In the genomic region with DNA sequence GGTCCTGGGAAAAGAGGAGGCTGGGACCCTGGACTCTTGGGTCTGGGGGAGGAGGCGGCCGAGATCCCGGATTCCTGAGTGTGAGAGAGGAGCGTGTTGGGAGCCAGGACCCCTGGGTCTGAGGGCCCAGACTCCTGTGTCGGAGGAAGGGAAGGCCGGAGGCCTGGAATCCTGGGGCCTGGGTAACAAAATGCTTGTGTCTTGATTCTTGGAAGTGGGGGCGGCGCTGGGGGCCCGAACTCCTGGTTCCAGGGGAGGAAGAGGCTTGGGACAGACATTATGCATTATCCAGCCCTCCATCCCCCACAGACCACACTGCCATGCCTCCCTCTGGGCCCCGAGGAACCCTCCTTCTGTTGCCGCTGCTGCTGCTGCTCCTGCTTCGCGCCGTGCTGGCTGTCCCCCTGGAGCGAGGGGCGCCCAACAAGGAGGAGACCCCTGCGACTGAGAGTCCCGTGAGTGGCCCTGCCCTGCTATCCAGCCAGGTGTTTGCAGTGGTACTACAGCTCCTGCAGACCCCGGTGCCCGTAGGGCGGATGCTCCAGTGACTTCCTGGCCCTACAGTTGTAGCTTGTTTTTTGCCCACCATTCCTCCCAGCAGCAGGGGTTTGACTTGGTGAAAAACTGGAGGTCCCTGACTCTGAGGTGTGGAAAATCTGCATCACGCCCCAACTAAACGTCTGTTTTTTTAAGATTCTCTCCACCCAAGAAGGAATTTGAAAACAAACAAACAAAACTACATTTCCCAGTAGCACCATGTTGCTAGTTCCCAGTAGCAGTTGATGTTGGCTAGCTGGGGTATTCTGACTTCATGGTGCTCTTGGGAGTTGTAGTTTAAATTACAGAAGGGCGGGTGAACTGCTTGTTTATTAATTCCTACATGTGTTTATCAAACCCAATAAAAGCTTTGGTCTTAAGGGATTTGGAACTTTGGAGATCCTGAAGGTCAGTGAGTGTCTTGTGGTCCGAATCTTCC, we compare ENCODE assay signal across 8 cellular contexts. TPM values are rescaled to one million over a fixed set of nuclear protein-coding genes. Genes with fewer than 3 reads are reported as not detected.
DNase-seq lines count a peak whose midpoint lies in the region; ATAC-seq and TF ChIP-seq lines count a peak whose summit lies in the region.

No MANE protein-coding gene starts in this region.

- peaks cover 15% of the 10 kb centered on the region for H3K36me3 ChIP-seq in osteoblast (ENCODE audit: insufficient read depth, low read length)

- peaks cover 8% of the 10 kb centered on the region for H3K4me1 ChIP-seq in osteoblast (ENCODE audit: insufficient read depth, low read length)

- H3K4me1 Mint-ChIP-seq in activated T-cell treated with anti-CD3 and anti-CD28 coated beads, Interleukin-2, amount 50 U/mL, for 24 hours (ENCODE audit: low read depth), result peaks cover 34% of the 10 kb centered on the region

- H3K4me2 ChIP-seq in osteoblast (ENCODE audit: insufficient read depth, low read length), result peak overlapping the region; percentile 97

- peak overlapping the region; percentile 99 for H3K27ac Mint-ChIP-seq in activated T-cell treated with anti-CD3 and anti-CD28 coated beads, Interleukin-2, amount 50 U/mL, for 24 hours

- H3K4me3 Mint-ChIP-seq in activated T-cell treated with anti-CD3 and anti-CD28 coated beads, Interleukin-2, amount 50 U/mL, for 24 hours, result peak overlapping the region; percentile 98

- ATAC-seq in GM21825 (IDR thresholded peaks at IDR 0.05; ENCODE audit: unreplicated experiment) (no peak), HG03135 (IDR thresholded peaks at IDR 0.05; ENCODE audit: unreplicated experiment) (no peak), HG03175 (IDR thresholded peaks at IDR 0.05; ENCODE audit: unreplicated experiment) (no peak)

- H3K27me3 Mint-ChIP-seq in activated T-cell treated with anti-CD3 and anti-CD28 coated beads, Interleukin-2, amount 50 U/mL, for 24 hours, result peaks cover 8% of the 10 kb centered on the region

- peak overlapping the region; percentile 81 for H3K27ac ChIP-seq in osteoblast (ENCODE audit: low read depth, low read length)

- peaks cover 41% of the 10 kb centered on the region for H3K36me3 Mint-ChIP-seq in activated T-cell treated with anti-CD3 and anti-CD28 coated beads, Interleukin-2, amount 50 U/mL, for 24 hours (ENCODE audit: low read depth)

- H4K20me1 ChIP-seq in osteoblast (ENCODE audit: insufficient read depth, low read length), result peaks cover 11% of the 10 kb centered on the region

- no peaks in the 10 kb centered on the region for H3K9me3 ChIP-seq in osteoblast (ENCODE audit: low read depth, low read length)

- peaks cover 34% of the 10 kb centered on the region for H3K79me2 ChIP-seq in osteoblast (ENCODE audit: insufficient read depth, low read length)

- H3K9me3 Mint-ChIP-seq in activated T-cell treated with anti-CD3 and anti-CD28 coated beads, Interleukin-2, amount 50 U/mL, for 24 hours, result no peaks in the 10 kb centered on the region

- no peak for TF ChIP-seq CTCF in foreskin fibroblast (IDR thresholded peaks at IDR 0.05; ENCODE audit: low read depth, low read length)
- no peak for TF ChIP-seq CTCF in osteoblast (IDR thresholded peaks at IDR 0.05; ENCODE audit: extremely low read depth, low read depth, low read length)

- H2AFZ ChIP-seq in osteoblast (ENCODE audit: low read length), result peak overlapping the region; percentile 83

- peak; percentile 57 for DNase-seq in EH (ENCODE audit: low read depth)
- DNase-seq in HuH-7 (ENCODE audit: low spot score), result peak; percentile 55
- peak; percentile 56 for DNase-seq in activated T-cell treated with anti-CD3 and anti-CD28 coated beads, Interleukin-2, amount 50 U/mL, for 24 hours
- peak in 1 of 2 donors; percentile 60 for DNase-seq in foreskin fibroblast
- DNase-seq in osteoblast (ENCODE audit: insufficient read length, low spot score, missing footprints), result peak; percentile 96

- no peaks in the 10 kb centered on the region for H3K27me3 ChIP-seq in osteoblast (ENCODE audit: insufficient read depth, low read length)

- H3K4me3 ChIP-seq in foreskin fibroblast (ENCODE audit: low read depth in 1 of 2, low read length in 2 of 2), result peak overlapping the region; percentile 73 to 89
- H3K4me3 ChIP-seq in osteoblast (ENCODE audit: insufficient read depth, low read length), result peak overlapping the region; percentile 93

RNA-seq across cellular contexts. Expression of a gene that starts 0.7 kb away (rescaled TPM):
- 242 and 300 TPM in 2 replicates for total RNA-seq in osteoblast

RNA-seq across cellular contexts. Expression of a gene that starts 2.2 kb away (rescaled TPM):
- not detected in 2 replicates for total RNA-seq in osteoblast

RNA-seq across cellular contexts. Expression of a gene that starts 28.5 kb away (rescaled TPM):
- 70.4 and 84.0 TPM in 2 replicates for total RNA-seq in osteoblast

RNA-seq across cellular contexts. Expression of a gene that starts 32.3 kb away (rescaled TPM):
- 21.4 and 28.6 TPM in 2 replicates for total RNA-seq in osteoblast

RNA-seq across cellular contexts. Expression of a gene that starts 32.7 kb away (rescaled TPM):
- total RNA-seq in osteoblast, result 0.29 and 0.36 TPM in 2 replicates
